ENCODE assay signal across 19 cellular contexts in the genomic region with DNA sequence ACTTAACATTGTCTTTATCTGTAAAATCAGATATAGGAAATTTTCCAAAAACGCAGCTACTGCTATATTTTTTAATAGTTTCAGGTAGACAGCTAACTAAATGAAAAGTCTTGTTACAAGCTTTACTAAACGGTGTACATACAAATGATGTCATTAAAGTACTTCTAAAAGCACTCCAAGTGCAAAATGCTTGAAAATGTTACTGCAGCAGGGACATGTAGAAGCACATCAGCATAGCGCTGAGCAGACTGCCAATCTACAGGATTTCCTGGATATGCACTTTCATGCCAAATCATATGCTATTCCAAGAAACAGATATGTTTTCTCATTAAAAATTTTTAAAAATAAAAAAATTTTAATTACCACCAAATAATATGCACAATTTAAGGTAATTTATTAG.
"Had no signal": no experiment of that assay in that cellular context is flagged by ENCODE, and none has a peak within 500 bp of the region (broad histone marks: within the 10 kb centered on the region; RNA-seq: fewer than 3 reads in every experiment).

No MANE protein-coding gene starts in this region.

- H3K9me3 ChIP-seq: heart left ventricle, neutrophil, psoas muscle, right lobe of liver, suprapubic skin, tibial nerve had no signal

- H3K27me3 ChIP-seq: foreskin keratinocyte, heart left ventricle, neutrophil, right lobe of liver, suprapubic skin, tibial nerve had no signal

- H3K4me3 ChIP-seq: heart left ventricle, psoas muscle, right lobe of liver, suprapubic skin, tibial nerve had no signal

- H3K27ac ChIP-seq: foreskin keratinocyte, heart left ventricle, neutrophil, psoas muscle, right lobe of liver, suprapubic skin, tibial nerve had no signal

- DNase-seq: cortex of kidney; erythroblast; heart left ventricle; hippocampal formation; kidney glomerular epithelial cell; mammary epithelial cell; naive thymus-derived CD4-positive, alpha-beta T cell; nephron progenitor cell; psoas muscle; retina; right lobe of liver; stimulated activated CD4-positive, alpha-beta T cell treated with anti-CD3 and anti-CD28 coated beads, Interleukin-4, amount 100 ng/mL, for 1 hour; stimulated activated CD8-positive, alpha-beta memory T cell treated with anti-CD3 and anti-CD28 coated beads, Interleukin-4, amount 100 ng/mL, for 48 hours; stimulated activated naive CD8-positive, alpha-beta T cell treated with anti-CD3 and anti-CD28 coated beads, Interleukin-15, Interleukin-2, amounts not matched to agents 100 U/mL and 50 U/mL, for 24 hours had no signal

- ATAC-seq: foreskin keratinocyte; heart left ventricle; naive thymus-derived CD4-positive, alpha-beta T cell; psoas muscle; right lobe of liver; stimulated activated effector memory CD8-positive, alpha-beta T cell treated with anti-CD3 and anti-CD28 coated beads, Interleukin-12 subunit alpha, Interleukin-12 subunit beta, amount 100 ng/mL, for 72 hours; stimulated activated naive CD8-positive, alpha-beta T cell treated with anti-CD3 and anti-CD28 coated beads, Interleukin-15, Interleukin-2, amounts not matched to agents 100 U/mL and 50 U/mL, for 24 hours had no signal
